8 cellular contexts compared by ENCODE assay signal in genomic region chr12:89225401-89225800, GRCh38.
DNase-seq lines count a peak whose midpoint lies in the region; ATAC-seq, FAIRE-seq and TF ChIP-seq lines count a peak whose summit lies in the region.

No MANE protein-coding gene starts in this region.

- FAIRE-seq in GM12892 (lab: Jason Lieb, UNC), result peak; percentile 33

- no peak for TF ChIP-seq CTCF in endodermal cell (conservative IDR thresholded peaks at IDR 0.05)

- H3K9me3 ChIP-seq in endodermal cell (ENCODE audit: control insufficient read depth, low read length), result no peaks in the 10 kb centered on the region

- no peaks in the 10 kb centered on the region for H3K4me1 ChIP-seq in endodermal cell (ENCODE audit: control insufficient read depth, insufficient read depth, low read length)

- H3K27me3 ChIP-seq in endodermal cell (ENCODE audit: control insufficient read depth, insufficient read depth, low read length, poor library complexity, severe bottlenecking), result no peaks in the 10 kb centered on the region

- peak; percentile 43 for ATAC-seq in HG03460 (IDR thresholded peaks at IDR 0.05; ENCODE audit: unreplicated experiment)
- peak; percentile 53 for ATAC-seq in sciatic nerve
- ATAC-seq in HG03097 (IDR thresholded peaks at IDR 0.05; ENCODE audit: low FRiP score, unreplicated experiment), result no peak

- H3K9ac ChIP-seq in endodermal cell (ENCODE audit: extremely low read depth, low read length, poor library complexity, severe bottlenecking), result no peak overlapping the region

- intact Hi-C loops in activated CD4-positive, alpha-beta T cell treated with anti-CD3 and anti-CD28 coated beads, Interleukin-2, amount 10 ng/mL, durations not matched to agents 24 days and 14 days (cut with micrococcal nuclease), result loop anchor here (1.0 to 5.0 kb wide), 11 partner anchors 36 to 299 kb away; partner anchors contain the start of genes DUSP6 and GALNT4
- intact Hi-C loops in sciatic nerve (cut with DNase I), result no loop called here

- no peak for TF ChIP-seq POLR2A in GM12892 (IDR thresholded peaks at IDR 0.05; ENCODE audit: low read depth, low read length)

- peaks cover 12% of the 10 kb centered on the region for H3K36me3 Mint-ChIP-seq in activated CD4-positive, alpha-beta T cell treated with anti-CD3 and anti-CD28 coated beads, Interleukin-2, amount 10 ng/mL, durations not matched to agents 24 days and 14 days (ENCODE audit: low read depth)
- H3K36me3 Mint-ChIP-seq in endodermal cell (ENCODE audit: low read depth), result no peaks in the 10 kb centered on the region

- peaks cover 64% of the 10 kb centered on the region for H3K4me1 Mint-ChIP-seq in activated CD4-positive, alpha-beta T cell treated with anti-CD3 and anti-CD28 coated beads, Interleukin-2, amount 10 ng/mL, durations not matched to agents 24 days and 14 days
- H3K4me1 Mint-ChIP-seq in endodermal cell, result peaks cover 8% of the 10 kb centered on the region

- H3K4me3 Mint-ChIP-seq in activated CD4-positive, alpha-beta T cell treated with anti-CD3 and anti-CD28 coated beads, Interleukin-2, amount 10 ng/mL, durations not matched to agents 24 days and 14 days, result peak overlapping the region; percentile 58
- H3K4me3 Mint-ChIP-seq in endodermal cell, result no peak overlapping the region

- H3K27me3 Mint-ChIP-seq in activated CD4-positive, alpha-beta T cell treated with anti-CD3 and anti-CD28 coated beads, Interleukin-2, amount 10 ng/mL, durations not matched to agents 24 days and 14 days, result no peaks in the 10 kb centered on the region
- no peaks in the 10 kb centered on the region for H3K27me3 Mint-ChIP-seq in endodermal cell (ENCODE audit: insufficient read depth)

- peaks cover 15% of the 10 kb centered on the region for H3K9me3 Mint-ChIP-seq in activated CD4-positive, alpha-beta T cell treated with anti-CD3 and anti-CD28 coated beads, Interleukin-2, amount 10 ng/mL, durations not matched to agents 24 days and 14 days
- peaks cover 13% of the 10 kb centered on the region for H3K9me3 Mint-ChIP-seq in endodermal cell

- no peak overlapping the region for H3K4me3 ChIP-seq in endodermal cell (ENCODE audit: low read length)

- 94% methylated on average over 5 of the region's 5 CpGs for WGBS in endodermal cell (ENCODE audit: insufficient coverage in 1 of 2, insufficient read length in 1 of 2), 2 experiments

- no peak overlapping the region for H3K27ac ChIP-seq in endodermal cell (ENCODE audit: low read depth, low read length)

- H3K36me3 ChIP-seq in endodermal cell (ENCODE audit: control insufficient read depth, insufficient read depth, low read length), result no peaks in the 10 kb centered on the region

- H3K27ac Mint-ChIP-seq in activated CD4-positive, alpha-beta T cell treated with anti-CD3 and anti-CD28 coated beads, Interleukin-2, amount 10 ng/mL, durations not matched to agents 24 days and 14 days, result peak overlapping the region; percentile 95
- no peak overlapping the region for H3K27ac Mint-ChIP-seq in endodermal cell

- no peak for DNase-seq in GM12892 (ENCODE audit: insufficient read length)
- DNase-seq in activated CD4-positive, alpha-beta T cell treated with anti-CD3 and anti-CD28 coated beads, Interleukin-2, amount 10 ng/mL, durations not matched to agents 24 days and 14 days, result peak; percentile 92
- DNase-seq in endodermal cell, result peak; percentile 55
- no peak for DNase-seq in sciatic nerve (ENCODE audit: low spot score)
- no peak for DNase-seq in NCI-H1105 (lab: John Stamatoyannopoulos, UW)
- DNase-seq in NCI-H446 (lab: John Stamatoyannopoulos, UW), result no peak

Comparison
In these comparisons a context has a peak if more than half of its experiments do, and no peak if none do; other contexts are left out.
1. DNase-seq: peak in activated CD4-positive, alpha-beta T cell treated with anti-CD3 and anti-CD28 coated beads, Interleukin-2, amount 10 ng/mL, durations not matched to agents 24 days and 14 days (single experiment) and endodermal cell (single experiment); none in GM12892 (single experiment), sciatic nerve (single experiment), NCI-H1105 (single experiment) and NCI-H446 (0 of 2).